1 cellular context compared by ENCODE assay signal in genomic region chr9:6198251-6198650, GRCh38.
TF ChIP-seq lines count a peak whose summit lies in the region.

No MANE protein-coding gene starts in this region.

TF ChIP-seq in GM23338, 12 proteins besides CTCF, POLR2A, EP300 and RAD21 (continued from another document):
- no peak for TF ChIP-seq ZNF462 (CRISPR knock-in tag; IDR thresholded peaks at IDR 0.05)
- TF ChIP-seq ZNF331 (CRISPR knock-in tag; IDR thresholded peaks at IDR 0.05; ENCODE audit: low read depth): no peak
- no peak for TF ChIP-seq CREB1 (CRISPR knock-in tag; IDR thresholded peaks at IDR 0.05; ENCODE audit: low read depth)
- TF ChIP-seq STAT1 (IDR thresholded peaks at IDR 0.05; ENCODE audit: unreplicated experiment): no peak
- no peak for TF ChIP-seq EZH2 (IDR thresholded peaks at IDR 0.05; ENCODE audit: low read depth, unreplicated experiment)
- no peak for TF ChIP-seq POLR2AphosphoS5 (IDR thresholded peaks at IDR 0.05; ENCODE audit: low read depth)
- no peak for TF ChIP-seq EZH2phosphoT487 (IDR thresholded peaks at IDR 0.05; ENCODE audit: unreplicated experiment)
- TF ChIP-seq NANOG (IDR thresholded peaks at IDR 0.05; ENCODE audit: borderline replicate concordance): no peak
- TF ChIP-seq JUNB (IDR thresholded peaks at IDR 0.05; ENCODE audit: unreplicated experiment): no peak
